Comparison of ENCODE assay signal across 15 cellular contexts in the genomic region with DNA sequence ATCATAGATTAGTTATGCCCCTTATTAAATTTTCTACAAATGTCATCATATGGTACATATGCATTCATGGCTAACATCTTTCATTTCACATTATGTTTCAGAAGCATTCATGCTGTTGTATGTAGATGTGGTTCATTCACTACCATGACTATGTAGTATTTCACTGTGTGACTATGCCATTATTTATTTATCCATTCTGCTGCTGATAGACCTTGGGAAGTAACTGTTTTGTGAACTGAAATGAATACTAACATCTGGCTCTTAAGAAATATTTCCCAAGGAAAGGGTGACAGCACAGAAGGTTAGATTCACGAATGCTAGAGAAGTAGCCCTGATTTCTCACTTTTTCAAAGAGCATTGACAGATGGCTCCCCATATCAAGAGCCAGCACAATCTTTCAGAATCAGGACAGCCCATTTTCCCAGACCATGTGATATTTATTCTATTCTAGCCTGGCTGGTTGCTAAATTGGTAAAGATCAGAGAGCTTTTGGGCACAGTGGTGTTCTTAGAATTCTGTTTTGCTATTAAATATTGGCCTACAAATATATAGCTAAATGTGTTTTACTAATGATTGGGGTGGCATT.
"Had no signal": no experiment of that assay in that cellular context is flagged by ENCODE, and none has a peak within 500 bp of the region (broad histone marks: within the 10 kb centered on the region; RNA-seq: fewer than 3 reads in every experiment).

No MANE protein-coding gene starts in this region.

- DNase-seq: effector CD8-positive, alpha-beta T cell; endodermal cell; foreskin fibroblast; gastrocnemius medialis; head of caudate nucleus; kidney; natural killer cell; occipital lobe; stimulated activated CD4-positive, alpha-beta T cell treated with anti-CD3 and anti-CD28 coated beads, Interleukin-12 subunit alpha, Interleukin-12 subunit beta, amount 100 ng/mL, for 4 hours; stimulated activated CD4-positive, alpha-beta T cell treated with anti-CD3 and anti-CD28 coated beads, Interleukin-1b, Interleukin-23, amount 100 ng/mL, for 48 hours; stimulated activated CD4-positive, alpha-beta T cell treated with anti-CD3 and anti-CD28 coated beads, Interleukin-4, amount 100 ng/mL, for 1 hour; stimulated activated CD8-positive, alpha-beta memory T cell treated with anti-CD3 and anti-CD28 coated beads, Interleukin-4, amount 100 ng/mL, for 48 hours; stimulated activated naive CD4-positive, alpha-beta T cell; stimulated activated naive CD8-positive, alpha-beta T cell treated with anti-CD3 and anti-CD28 coated beads, Interleukin-15, amount 100 ng/mL, for 72 hours; trophoblast cell had no signal
